ENCODE assay signal across 10 cellular contexts in the genomic region with DNA sequence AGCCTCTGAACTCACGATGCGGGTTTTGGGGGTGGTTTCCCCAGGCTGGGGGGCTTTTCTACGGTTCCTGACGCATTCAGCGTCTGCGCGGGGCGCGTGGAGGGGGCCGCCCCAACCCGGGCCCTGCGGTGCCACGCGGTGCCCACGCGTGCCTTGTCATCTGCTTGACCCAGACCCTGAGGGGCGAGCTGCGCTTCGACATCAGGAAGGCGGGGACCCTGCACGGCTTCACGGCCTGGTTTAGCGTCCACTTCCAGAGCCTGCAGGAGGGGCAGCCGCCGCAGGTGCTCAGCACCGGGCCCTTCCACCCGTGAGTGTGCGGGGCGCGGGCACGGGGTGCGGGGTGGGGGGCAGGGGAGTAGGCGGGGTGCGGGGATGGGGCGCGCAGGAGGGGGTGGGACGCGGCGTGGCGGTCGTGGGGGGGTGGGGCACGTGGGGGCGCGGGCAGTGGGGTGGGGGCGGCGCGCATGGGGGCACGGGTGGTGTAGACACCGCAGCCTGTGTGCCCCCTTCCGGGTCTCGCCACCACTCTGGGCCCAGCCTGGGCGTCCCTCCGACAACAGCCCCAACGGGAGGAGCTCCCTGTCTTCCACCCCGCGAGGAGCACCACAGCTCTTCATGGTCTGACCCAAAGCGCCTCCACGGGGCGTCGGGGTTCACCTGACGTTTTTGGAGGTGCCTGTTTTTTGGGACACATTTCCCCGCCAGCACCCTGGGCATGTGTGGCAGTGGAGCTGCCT. TPM values are rescaled to one million over a fixed set of nuclear protein-coding genes. Genes with fewer than 3 reads are reported as not detected.
DNase-seq lines count a peak whose midpoint lies in the region; ATAC-seq and TF ChIP-seq lines count a peak whose summit lies in the region.
"Had no signal": no experiment of that assay in that cellular context is flagged by ENCODE, and none has a peak within 500 bp of the region (broad histone marks: within the 10 kb centered on the region; RNA-seq: fewer than 3 reads in every experiment).

No MANE protein-coding gene starts in this region.

- no peak overlapping the region for H3K4me3 ChIP-seq in HCT116 (replicated peaks in 1 of 2; ENCODE audit: low read depth in 1 of 2, low read length in 2 of 2)

- H3K4me1 ChIP-seq in HCT116 (ENCODE audit: control insufficient read depth in 1 of 2, insufficient read depth in 2 of 2, low read length in 2 of 2): no peaks in the 10 kb centered on the region; a peak in 1 of 4 replicates

- H3K36me3 ChIP-seq in HCT116 (ENCODE audit: control insufficient read depth in 1 of 2, insufficient read depth in 2 of 2, low read length in 2 of 2): peaks cover 2 to 4% of the 10 kb centered on the region in 2 experiments; a peak in 1 of 4 replicates

- DNase-seq in HCT116 (ENCODE audit: low read depth, low spot score) (no peak), iPS-NIHi11 (ENCODE audit: low spot score) (peak; percentile 42), left lobe of liver (ENCODE audit: low spot score) (no peak)
- no peak for DNase-seq in stimulated activated naive CD8-positive, alpha-beta T cell treated with anti-CD3 and anti-CD28 coated beads, Interleukin-15, amount 100 ng/mL, for 72 hours
- DNase-seq in stimulated activated CD4-positive, alpha-beta T cell treated with anti-CD3 and anti-CD28 coated beads, Interleukin-1b, Interleukin-23, amount 100 ng/mL, for 48 hours: no peak

- H3K27ac Mint-ChIP-seq in stimulated activated naive CD8-positive, alpha-beta T cell treated with anti-CD3 and anti-CD28 coated beads, Interleukin-15, amount 100 ng/mL, for 72 hours: peak overlapping the region; percentile 83 to 85
- H3K27ac Mint-ChIP-seq: IgD-negative memory B cell had no signal

- no peak for TF ChIP-seq RAD21 in HCT116 (IDR thresholded peaks at IDR 0.05; ENCODE audit: low read depth)

- TF ChIP-seq POLR2A in HCT116 (IDR thresholded peaks at IDR 0.05; ENCODE audit: borderline replicate concordance, extremely low read depth, insufficient read depth, insufficient read length): no peak

- intact Hi-C loops in HCT116 (cut with micrococcal nuclease): no loop called here

- no peaks in the 10 kb centered on the region for H3K27me3 Mint-ChIP-seq in stimulated activated naive CD8-positive, alpha-beta T cell treated with anti-CD3 and anti-CD28 coated beads, Interleukin-15, amount 100 ng/mL, for 72 hours

- H3K4me1 Mint-ChIP-seq in stimulated activated naive CD8-positive, alpha-beta T cell treated with anti-CD3 and anti-CD28 coated beads, Interleukin-15, amount 100 ng/mL, for 72 hours: peaks cover 53% of the 10 kb centered on the region
- H3K4me1 Mint-ChIP-seq: IgD-negative memory B cell had no signal

- ATAC-seq in HCT116 (no peak), HG03095 (IDR thresholded peaks at IDR 0.05; ENCODE audit: unreplicated experiment) (no peak), GM18907 (IDR thresholded peaks at IDR 0.05; ENCODE audit: unreplicated experiment) (no peak), left lobe of liver (no peak)
- ATAC-seq in stimulated activated naive CD8-positive, alpha-beta T cell treated with anti-CD3 and anti-CD28 coated beads, Interleukin-15, amount 100 ng/mL, for 72 hours: peak; percentile 35

- no peaks in the 10 kb centered on the region for H3K27me3 ChIP-seq in HCT116 (ENCODE audit: insufficient read depth, low read length)

- no peaks in the 10 kb centered on the region for H3K79me2 ChIP-seq in HCT116 (ENCODE audit: insufficient read depth, low read length)

- no peaks in the 10 kb centered on the region for H3K9me3 ChIP-seq in HCT116 (ENCODE audit: control insufficient read depth in 1 of 2, insufficient read depth in 1 of 2, low read depth in 1 of 2, low read length in 2 of 2)

- H2AFZ ChIP-seq in HCT116 (ENCODE audit: low read depth, low read length, poor library complexity, severe bottlenecking): no peak overlapping the region

- no TSS peak for BruUV-seq in HCT116 (replicated peaks; lab: Mats Ljungman, UMichigan)

- TF ChIP-seq CTCF in HCT116 (IDR thresholded peaks at IDR 0.05 in 2 of 3, conservative IDR thresholded peaks at IDR 0.05 in 1 of 3; ENCODE audit: borderline replicate concordance in 1 of 3, insufficient read depth in 1 of 3, low read depth in 2 of 3, low read length in 2 of 3): no peak

- peaks cover 0 to 2% of the 10 kb centered on the region in 2 donors for H3K9me3 Mint-ChIP-seq in stimulated activated naive CD8-positive, alpha-beta T cell treated with anti-CD3 and anti-CD28 coated beads, Interleukin-15, amount 100 ng/mL, for 72 hours

- no peaks in the 10 kb centered on the region for H3K9me2 ChIP-seq in HCT116 (ENCODE audit: insufficient read depth)

- POLR2A ChIA-PET in HCT116 (lab: Charles Lee): no interaction called here

- H3K9ac ChIP-seq in HCT116 (ENCODE audit: low read length): no peak overlapping the region

- RAD21 ChIA-PET in HCT116 (lab: Charles Lee; ENCODE audit: low non-redundant PET in 1 of 2, low total read pairs in 2 of 2, uncharacterized antibody in 2 of 2, unreplicated experiment in 2 of 2): no interaction called here

- CTCF ChIA-PET in HCT116 (lab: Charles Lee): interaction anchor here (0.7 to 1.5 kb wide), 2 partner anchors 22 to 27 kb away, joined by 3 to 4 read pairs; a partner anchor contains a TSS

- H4K20me1 ChIP-seq in HCT116 (ENCODE audit: insufficient read depth): no peaks in the 10 kb centered on the region

- no peak overlapping the region for H3K27ac ChIP-seq in HCT116 (ENCODE audit: low read depth, low read length)
- H3K27ac ChIP-seq in angular gyrus (ENCODE audit: low read depth, low read length): peak overlapping the region; percentile 47

- peak overlapping the region; percentile 69 to 71 for H3K4me3 Mint-ChIP-seq in stimulated activated naive CD8-positive, alpha-beta T cell treated with anti-CD3 and anti-CD28 coated beads, Interleukin-15, amount 100 ng/mL, for 72 hours
- H3K4me3 Mint-ChIP-seq: IgD-negative memory B cell had no signal

- peak overlapping the region; percentile 35; the same call in 1 of the 2 replicates for H3K4me2 ChIP-seq in HCT116 (ENCODE audit: low read length)

TF ChIP-seq in HCT116, 20 proteins besides CTCF, POLR2A, EP300 and RAD21:
- TF ChIP-seq, protein P1, sequence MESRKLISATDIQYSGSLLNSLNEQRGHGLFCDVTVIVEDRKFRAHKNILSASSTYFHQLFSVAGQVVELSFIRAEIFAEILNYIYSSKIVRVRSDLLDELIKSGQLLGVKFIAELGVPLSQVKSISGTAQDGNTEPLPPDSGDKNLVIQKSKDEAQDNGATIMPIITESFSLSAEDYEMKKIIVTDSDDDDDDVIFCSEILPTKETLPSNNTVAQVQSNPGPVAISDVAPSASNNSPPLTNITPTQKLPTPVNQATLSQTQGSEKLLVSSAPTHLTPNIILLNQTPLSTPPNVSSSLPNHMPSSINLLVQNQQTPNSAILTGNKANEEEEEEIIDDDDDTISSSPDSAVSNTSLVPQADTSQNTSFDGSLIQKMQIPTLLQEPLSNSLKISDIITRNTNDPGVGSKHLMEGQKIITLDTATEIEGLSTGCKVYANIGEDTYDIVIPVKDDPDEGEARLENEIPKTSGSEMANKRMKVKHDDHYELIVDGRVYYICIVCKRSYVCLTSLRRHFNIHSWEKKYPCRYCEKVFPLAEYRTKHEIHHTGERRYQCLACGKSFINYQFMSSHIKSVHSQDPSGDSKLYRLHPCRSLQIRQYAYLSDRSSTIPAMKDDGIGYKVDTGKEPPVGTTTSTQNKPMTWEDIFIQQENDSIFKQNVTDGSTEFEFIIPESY (IDR thresholded peaks at IDR 0.05; ENCODE audit: extremely low read depth, insufficient replicate concordance, low read length): no peak
- no peak for TF ChIP-seq ELF1 (IDR thresholded peaks at IDR 0.05; ENCODE audit: borderline replicate concordance, low read depth)
- TF ChIP-seq CBX3 (IDR thresholded peaks at IDR 0.05; ENCODE audit: low read depth): no peak
- TF ChIP-seq FOSL1 (IDR thresholded peaks at IDR 0.05; ENCODE audit: low read depth): no peak
- TF ChIP-seq EGR1 (IDR thresholded peaks at IDR 0.05; ENCODE audit: low read depth): no peak
- TF ChIP-seq, protein P2, sequence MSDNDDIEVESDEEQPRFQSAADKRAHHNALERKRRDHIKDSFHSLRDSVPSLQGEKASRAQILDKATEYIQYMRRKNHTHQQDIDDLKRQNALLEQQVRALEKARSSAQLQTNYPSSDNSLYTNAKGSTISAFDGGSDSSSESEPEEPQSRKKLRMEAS (IDR thresholded peaks at IDR 0.05): no peak
- no peak for TF ChIP-seq SP1 (IDR thresholded peaks at IDR 0.05; ENCODE audit: low read depth)
- no peak for TF ChIP-seq CEBPB (IDR thresholded peaks at IDR 0.05; ENCODE audit: low read depth)
- no peak for TF ChIP-seq EZH2phosphoT487 (IDR thresholded peaks at IDR 0.05; ENCODE audit: borderline replicate concordance)

RNA-seq across cellular contexts. Expression of a gene that starts 26.3 kb away (rescaled TPM):
- 59.1 TPM for total RNA-seq in HCT116 (2021; ENCODE audit: unreplicated experiment)
- 70.5 and 71.7 TPM in 2 replicates for polyA plus RNA-seq in HCT116 (2012)
- total RNA-seq in left lobe of liver: 15.3 TPM

RNA-seq across cellular contexts. Expression of a gene that starts 56.9 kb away (rescaled TPM):
- total RNA-seq in HCT116 (2021; ENCODE audit: unreplicated experiment) (not detected), left lobe of liver (not detected)
- not detected in 2 replicates for polyA plus RNA-seq in HCT116 (2012)
- total RNA-seq: T-helper 2 cell treated with Interferon-gamma antibody and Interleukin-4, amounts not matched to agents 100 ng/mL and 5 ng/mL, for 36 hours had no signal
